Comparison of ENCODE assay signal across 9 cellular contexts in the genomic region with DNA sequence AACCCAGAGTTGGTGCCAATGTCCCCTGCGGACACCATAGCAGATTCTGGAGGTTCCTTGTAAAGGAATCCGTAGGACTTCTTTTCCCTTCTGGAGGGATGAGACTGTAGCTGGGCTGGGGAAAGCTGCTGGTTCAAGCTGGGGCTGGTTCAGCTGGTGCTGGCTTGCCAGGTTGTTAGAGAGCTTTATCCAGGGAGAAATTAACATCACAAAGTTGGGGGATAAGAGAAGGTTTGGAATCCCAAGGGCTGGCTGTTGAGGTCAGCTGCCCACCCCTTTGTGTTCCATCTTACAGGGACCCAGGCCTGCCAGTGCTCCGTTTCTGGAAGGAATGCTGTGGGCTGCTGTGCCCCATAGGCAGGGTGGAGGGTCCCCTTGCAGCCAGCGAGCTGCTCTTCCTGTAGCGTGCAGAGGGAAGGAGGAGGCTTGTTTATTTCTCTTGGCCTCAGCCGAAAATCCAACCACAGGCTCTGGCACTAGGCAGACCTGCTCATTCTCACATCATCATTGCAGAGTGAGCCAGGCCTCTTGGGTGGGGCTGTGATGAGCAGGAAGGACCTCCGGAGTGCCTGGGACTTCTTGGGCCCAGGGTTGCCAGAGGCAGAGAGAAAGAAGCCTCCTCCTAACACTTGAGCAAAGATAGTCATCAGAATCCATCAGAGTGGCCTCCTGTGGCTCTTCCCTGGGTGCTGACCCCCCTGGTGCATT.
DNase-seq lines count a peak whose midpoint lies in the region; ATAC-seq and TF ChIP-seq lines count a peak whose summit lies in the region.
"Had no signal": no experiment of that assay in that cellular context is flagged by ENCODE, and none has a peak within 500 bp of the region (broad histone marks: within the 10 kb centered on the region; RNA-seq: fewer than 3 reads in every experiment).

No MANE protein-coding gene starts in this region.

- 27% methylated on average over 7 of the region's 7 CpGs for WGBS in hepatocyte (ENCODE audit: low lambda C conversion rate, missing lambda C conversion rate)
- WGBS in smooth muscle cell (ENCODE audit: low lambda C conversion rate) = 21% methylated on average over 7 of the region's 7 CpGs

- H3K27me3 ChIP-seq in hepatocyte (no peaks in the 10 kb centered on the region), smooth muscle cell (ENCODE audit: low read depth) (no peaks in the 10 kb centered on the region)

- peaks cover 17% of the 10 kb centered on the region for H3F3A ChIP-seq in smooth muscle cell (ENCODE audit: low read depth)

- CTCF ChIA-PET in activated CD4-positive, alpha-beta T cell treated with anti-CD3 and anti-CD28 coated beads, Interleukin-2, amount 10 ng/mL, durations not matched to agents 7 days and 5 days (lab: Charles Lee) = interaction anchor here (0.7 to 4.9 kb wide), 6 partner anchors 9 to 103 kb away, joined by 3 to 36 read pairs (median 8); no protein-coding TSS in a partner anchor

- DNase-seq in activated CD4-positive, alpha-beta T cell treated with anti-CD3 and anti-CD28 coated beads, Interleukin-2, amount 10 ng/mL, durations not matched to agents 7 days and 5 days = peak; percentile 67
- DNase-seq in activated CD4-positive, alpha-beta T cell treated with anti-CD3 and anti-CD28 coated beads, Interleukin-2, amount 50 U/mL, for 1 hour = no peak
- DNase-seq in amniotic epithelial cell (ENCODE audit: low read depth) (peak; percentile 77), hepatocyte (ENCODE audit: low spot score) (peak; percentile 81), smooth muscle cell (lab: John Stamatoyannopoulos, UW; ENCODE audit: unreplicated experiment) (peak; percentile 29), hypothalamus (lab: John Stamatoyannopoulos, UW) (no peak)

- POLR2A ChIA-PET in activated CD4-positive, alpha-beta T cell treated with anti-CD3 and anti-CD28 coated beads, Interleukin-2, amount 10 ng/mL, durations not matched to agents 7 days and 5 days (lab: Charles Lee) = interaction anchor here (1.0 kb wide), 1 partner anchor 13 kb away, joined by 3 read pairs; no protein-coding TSS in a partner anchor

- H3K4me2 ChIP-seq in hepatocyte = peak overlapping the region; percentile 69
- H3K4me2 ChIP-seq in smooth muscle cell = peak overlapping the region; percentile 69

- H3K4me1 ChIP-seq in hepatocyte (ENCODE audit: insufficient read depth) (peaks cover 81% of the 10 kb centered on the region), smooth muscle cell (ENCODE audit: low read depth) (peaks cover 73% of the 10 kb centered on the region)

- H3K9me2 ChIP-seq in hepatocyte (replicated peaks; ENCODE audit: insufficient read depth) = no peaks in the 10 kb centered on the region

- no peaks in the 10 kb centered on the region for H3K27me3 Mint-ChIP-seq in activated CD4-positive, alpha-beta T cell treated with anti-CD3 and anti-CD28 coated beads, Interleukin-2, amount 10 ng/mL, durations not matched to agents 7 days and 5 days

- H3K27ac ChIP-seq in hepatocyte (peak overlapping the region; percentile 98), smooth muscle cell (ENCODE audit: low read depth) (peak overlapping the region; percentile 92)
- H3K27ac ChIP-seq: C4-2B had no signal

- H3K4me3 Mint-ChIP-seq in activated CD4-positive, alpha-beta T cell treated with anti-CD3 and anti-CD28 coated beads, Interleukin-2, amount 10 ng/mL, durations not matched to agents 7 days and 5 days = peak overlapping the region; percentile 86

- H3K36me3 ChIP-seq in hepatocyte (replicated peaks; ENCODE audit: insufficient read depth, low read depth) (no peaks in the 10 kb centered on the region), smooth muscle cell (ENCODE audit: low read depth) (no peaks in the 10 kb centered on the region)

- H3K9ac ChIP-seq in smooth muscle cell (ENCODE audit: low read depth) = peak overlapping the region; percentile 71

- H3K79me2 ChIP-seq in hepatocyte (peaks cover 89% of the 10 kb centered on the region), smooth muscle cell (ENCODE audit: low read depth) (peaks cover 87% of the 10 kb centered on the region)

- H2AFZ ChIP-seq in hepatocyte (no peak overlapping the region), smooth muscle cell (ENCODE audit: low read depth) (no peak overlapping the region)

- H3K4me3 ChIP-seq in hepatocyte (no peak overlapping the region), smooth muscle cell (no peak overlapping the region)

- no peaks in the 10 kb centered on the region for H3K9me3 Mint-ChIP-seq in activated CD4-positive, alpha-beta T cell treated with anti-CD3 and anti-CD28 coated beads, Interleukin-2, amount 10 ng/mL, durations not matched to agents 7 days and 5 days

- peak overlapping the region; percentile 95 for H3K27ac Mint-ChIP-seq in activated CD4-positive, alpha-beta T cell treated with anti-CD3 and anti-CD28 coated beads, Interleukin-2, amount 10 ng/mL, durations not matched to agents 7 days and 5 days

- H3K36me3 Mint-ChIP-seq in activated CD4-positive, alpha-beta T cell treated with anti-CD3 and anti-CD28 coated beads, Interleukin-2, amount 10 ng/mL, durations not matched to agents 7 days and 5 days (ENCODE audit: low read depth) = peaks cover 57% of the 10 kb centered on the region

- peaks cover 55% of the 10 kb centered on the region for H4K20me1 ChIP-seq in hepatocyte (ENCODE audit: insufficient read depth, poor library complexity, severe bottlenecking)
- peaks cover 95% of the 10 kb centered on the region for H4K20me1 ChIP-seq in smooth muscle cell (ENCODE audit: low read depth)

- no peaks in the 10 kb centered on the region for H3K9me3 ChIP-seq in hepatocyte (ENCODE audit: low read depth)
- H3K9me3 ChIP-seq in smooth muscle cell (replicated peaks; ENCODE audit: low read depth) = no peaks in the 10 kb centered on the region

- H3K4me1 Mint-ChIP-seq in activated CD4-positive, alpha-beta T cell treated with anti-CD3 and anti-CD28 coated beads, Interleukin-2, amount 10 ng/mL, durations not matched to agents 7 days and 5 days = peaks cover 87% of the 10 kb centered on the region

- no peak for TF ChIP-seq CTCF in hepatocyte (IDR thresholded peaks at IDR 0.05; ENCODE audit: poor library complexity)
- no peak for TF ChIP-seq CTCF in smooth muscle cell (IDR thresholded peaks at IDR 0.05; ENCODE audit: borderline replicate concordance, insufficient read depth, poor library complexity, severe bottlenecking)

- ATAC-seq in HG03025 (IDR thresholded peaks at IDR 0.05; ENCODE audit: low FRiP score, unreplicated experiment) (no peak), GM19452 (IDR thresholded peaks at IDR 0.05; ENCODE audit: unreplicated experiment) (no peak)

Comparison
In these comparisons a context has a peak if more than half of its experiments do, and no peak if none do; other contexts are left out.
1. DNase-seq: peak in activated CD4-positive, alpha-beta T cell treated with anti-CD3 and anti-CD28 coated beads, Interleukin-2, amount 10 ng/mL, durations not matched to agents 7 days and 5 days (single experiment), amniotic epithelial cell (single experiment), hepatocyte (single experiment) and smooth muscle cell (single experiment); none in activated CD4-positive, alpha-beta T cell treated with anti-CD3 and anti-CD28 coated beads, Interleukin-2, amount 50 U/mL, for 1 hour (single experiment) and hypothalamus (0 of 51).